ENCODE assay signal across 14 cellular contexts in the genomic region with DNA sequence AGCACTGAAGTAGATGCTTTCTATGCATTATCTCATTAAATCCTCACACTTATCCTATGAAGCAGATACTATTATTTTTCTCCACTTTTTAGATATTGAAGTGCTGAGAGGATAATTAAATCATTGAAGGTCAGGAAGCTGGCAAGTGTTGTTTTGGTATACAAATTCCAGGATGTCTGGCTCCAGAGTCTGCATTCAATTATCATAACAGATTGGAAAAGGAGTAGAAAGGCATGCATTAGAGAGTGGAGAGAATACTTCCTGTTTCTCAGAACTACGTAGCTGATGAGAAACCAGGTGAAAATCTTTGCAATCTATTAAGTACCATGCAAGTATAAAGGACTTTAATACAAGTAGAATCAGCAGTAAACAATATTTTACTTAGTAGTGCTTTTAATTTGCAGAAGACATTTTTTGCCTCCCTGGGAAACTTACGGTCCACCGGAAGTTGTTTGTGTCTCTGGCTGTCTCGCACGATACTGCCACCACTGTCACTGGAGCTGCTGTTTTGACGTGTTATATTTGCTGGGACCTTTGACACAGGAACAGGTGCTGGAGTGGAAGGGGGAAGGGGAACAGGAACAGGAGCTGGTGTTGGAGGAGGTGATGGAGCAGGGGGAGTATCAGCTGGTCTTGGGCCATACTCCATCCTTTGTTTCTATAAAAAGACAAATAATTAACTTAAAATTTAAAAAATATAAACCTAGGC.
DNase-seq lines count a peak whose midpoint lies in the region; ATAC-seq, FAIRE-seq and TF ChIP-seq lines count a peak whose summit lies in the region.
"Had no signal": no experiment of that assay in that cellular context is flagged by ENCODE, and none has a peak within 500 bp of the region (broad histone marks: within the 10 kb centered on the region; RNA-seq: fewer than 3 reads in every experiment).

No MANE protein-coding gene starts in this region.

- H3K36me3 Mint-ChIP-seq in activated naive CD8-positive, alpha-beta T cell treated with anti-CD3 and anti-CD28 coated beads, Interleukin-2, amount 50 U/mL, for 24 hours (ENCODE audit: low read depth): no peaks in the 10 kb centered on the region
- H3K36me3 Mint-ChIP-seq: activated naive CD4-positive, alpha-beta T cell treated with anti-CD3 and anti-CD28 coated beads, Interleukin-2, amount 10 ng/mL, durations not matched to agents 7 days and 5 days had no signal

- H2AFZ ChIP-seq in GM23248 (no peak overlapping the region), OCI-LY3 (ENCODE audit: low read depth, low read length) (peak overlapping the region; percentile 98)
- H2AFZ ChIP-seq: neural progenitor cell had no signal

- H3K27ac ChIP-seq in GM23248 (peak overlapping the region; percentile 99), OCI-LY3 (ENCODE audit: low read length) (no peak overlapping the region), small intestine (ENCODE audit: low read depth in 1 of 2, low read length in 1 of 2) (peak overlapping the region in 1 of 2 donors; percentile 4), ovary (no peak overlapping the region)
- H3K27ac ChIP-seq: C4-2B, neural progenitor cell had no signal

- H3K9ac ChIP-seq in GM23248 (0 out of 2 replicates have a peak overlapping the region, but pooled peaks have one; percentile 79), OCI-LY3 (ENCODE audit: low read length) (peak overlapping the region; percentile 40)
- H3K9ac ChIP-seq: neural progenitor cell had no signal

- 85 to 87% methylated on average over 6 of the region's 6 CpGs for WGBS in GM23248 (ENCODE audit: low coverage in 1 of 2, low lambda C conversion rate in 2 of 2, missing lambda C conversion rate in 2 of 2), 2 experiments
- 58 to 66% (median 59%) methylated on average over 6 of the region's 6 CpGs for WGBS in small intestine, 3 donors
- 67 to 83% (median 68%) methylated on average over 6 of the region's 6 CpGs for WGBS in ovary, 3 donors

- intact Hi-C loops in ovary (cut with DNase I): loop anchor here in 1 of 4 donors (10.0 kb wide), 1 partner anchor 154 kb away; a partner anchor contains a TSS

- H3K9me3 Mint-ChIP-seq in activated naive CD8-positive, alpha-beta T cell treated with anti-CD3 and anti-CD28 coated beads, Interleukin-2, amount 50 U/mL, for 24 hours: no peaks in the 10 kb centered on the region
- H3K9me3 Mint-ChIP-seq: activated naive CD4-positive, alpha-beta T cell treated with anti-CD3 and anti-CD28 coated beads, Interleukin-2, amount 10 ng/mL, durations not matched to agents 7 days and 5 days; neural progenitor cell had no signal

- H3K4me1 Mint-ChIP-seq in activated naive CD8-positive, alpha-beta T cell treated with anti-CD3 and anti-CD28 coated beads, Interleukin-2, amount 50 U/mL, for 24 hours: no peaks in the 10 kb centered on the region
- H3K4me1 Mint-ChIP-seq: activated naive CD4-positive, alpha-beta T cell treated with anti-CD3 and anti-CD28 coated beads, Interleukin-2, amount 10 ng/mL, durations not matched to agents 7 days and 5 days had no signal

- H3K27me3 Mint-ChIP-seq in activated naive CD8-positive, alpha-beta T cell treated with anti-CD3 and anti-CD28 coated beads, Interleukin-2, amount 50 U/mL, for 24 hours: no peaks in the 10 kb centered on the region
- H3K27me3 Mint-ChIP-seq: activated naive CD4-positive, alpha-beta T cell treated with anti-CD3 and anti-CD28 coated beads, Interleukin-2, amount 10 ng/mL, durations not matched to agents 7 days and 5 days had no signal

- H3K36me3 ChIP-seq in GM23248 (ENCODE audit: low read depth) (peaks cover 11% of the 10 kb centered on the region; the same call in 1 of the 2 replicates), OCI-LY3 (replicated peaks; ENCODE audit: low read depth, low read length) (no peaks in the 10 kb centered on the region), small intestine (ENCODE audit: control insufficient read depth in 2 of 2, insufficient read depth in 2 of 2, low read length in 2 of 2) (peaks cover 0 to 9% of the 10 kb centered on the region in 2 donors), ovary (no peaks in the 10 kb centered on the region)
- H3K36me3 ChIP-seq: neural progenitor cell had no signal

- no peak for DNase-seq in GM23248
- peak; percentile 43 for DNase-seq in fibroblast of villous mesenchyme (ENCODE audit: low read depth)
- peak; percentile 33 for DNase-seq in small intestine
- no peak for DNase-seq in activated naive CD8-positive, alpha-beta T cell treated with anti-CD3 and anti-CD28 coated beads, Interleukin-2, amount 50 U/mL, for 24 hours
- no peak for DNase-seq in activated effector memory CD4-positive, alpha-beta T cell treated with anti-CD3 and anti-CD28 coated beads, Interleukin-2, amount 50 U/mL, for 16 hours
- no peak for DNase-seq in ovary
- DNase-seq: activated CD8-positive, alpha-beta memory T cell treated with anti-CD3 and anti-CD28 coated beads for 24 hours; activated naive CD4-positive, alpha-beta T cell treated with anti-CD3 and anti-CD28 coated beads, Interleukin-2, amount 10 ng/mL, durations not matched to agents 7 days and 5 days; RPMI8226 had no signal

- no peaks in the 10 kb centered on the region for H3K27me3 ChIP-seq in GM23248 (replicated peaks; ENCODE audit: insufficient read depth)
- no peaks in the 10 kb centered on the region for H3K27me3 ChIP-seq in OCI-LY3 (ENCODE audit: low read depth, low read length)
- H3K27me3 ChIP-seq in small intestine (ENCODE audit: control insufficient read depth in 2 of 2, insufficient read depth in 2 of 2, low read length in 2 of 2): no peaks in the 10 kb centered on the region
- H3K27me3 ChIP-seq in ovary: no peaks in the 10 kb centered on the region
- H3K27me3 ChIP-seq: neural progenitor cell had no signal

- peaks cover 84% of the 10 kb centered on the region for H3F3A ChIP-seq in GM23248 (ENCODE audit: insufficient read depth)

- no peak for TF ChIP-seq EP300 in ovary (IDR thresholded peaks at IDR 0.05)

- H3K4me1 ChIP-seq in GM23248 (ENCODE audit: insufficient read depth) (peaks cover 89% of the 10 kb centered on the region), OCI-LY3 (ENCODE audit: low read length) (peaks cover 17% of the 10 kb centered on the region), small intestine (ENCODE audit: control insufficient read depth in 2 of 2, insufficient read depth in 1 of 2, low read depth in 1 of 2, low read length in 1 of 2) (no peaks in the 10 kb centered on the region), ovary (ENCODE audit: insufficient read depth) (peaks cover 9% of the 10 kb centered on the region)

- no peak for ATAC-seq in activated naive CD8-positive, alpha-beta T cell treated with anti-CD3 and anti-CD28 coated beads, Interleukin-2, amount 50 U/mL, for 24 hours
- ATAC-seq in GM19463 (IDR thresholded peaks at IDR 0.05; ENCODE audit: unreplicated experiment): no peak

- H3K4me3 ChIP-seq in GM23248 (no peak overlapping the region), OCI-LY3 (ENCODE audit: low read length) (peak overlapping the region; percentile 75), fibroblast of villous mesenchyme (ENCODE audit: low read depth, low read length) (no peak overlapping the region), small intestine (ENCODE audit: low read depth in 1 of 2, low read length in 2 of 2) (no peak overlapping the region), ovary (no peak overlapping the region)
- H3K4me3 ChIP-seq: neural progenitor cell had no signal

- H3K4me3 Mint-ChIP-seq in activated naive CD8-positive, alpha-beta T cell treated with anti-CD3 and anti-CD28 coated beads, Interleukin-2, amount 50 U/mL, for 24 hours: no peak overlapping the region
- H3K4me3 Mint-ChIP-seq: activated naive CD4-positive, alpha-beta T cell treated with anti-CD3 and anti-CD28 coated beads, Interleukin-2, amount 10 ng/mL, durations not matched to agents 7 days and 5 days; neural progenitor cell had no signal

- peaks cover 44% of the 10 kb centered on the region for H3K79me2 ChIP-seq in GM23248 (ENCODE audit: insufficient read depth)
- no peaks in the 10 kb centered on the region for H3K79me2 ChIP-seq in OCI-LY3 (ENCODE audit: low read length)

- H3K9me3 ChIP-seq in GM23248 (ENCODE audit: low read depth) (no peaks in the 10 kb centered on the region), OCI-LY3 (ENCODE audit: insufficient read depth, low read length) (no peaks in the 10 kb centered on the region), small intestine (ENCODE audit: control insufficient read depth, low read depth) (no peaks in the 10 kb centered on the region), ovary (no peaks in the 10 kb centered on the region)

- no peaks in the 10 kb centered on the region for H4K20me1 ChIP-seq in GM23248 (ENCODE audit: insufficient read depth)
- no peaks in the 10 kb centered on the region for H4K20me1 ChIP-seq in OCI-LY3 (ENCODE audit: insufficient read depth, low read length)

- no peak for TF ChIP-seq POLR2A in ovary (IDR thresholded peaks at IDR 0.05)

- TF ChIP-seq CTCF in OCI-LY3 (IDR thresholded peaks at IDR 0.05; ENCODE audit: low read depth, low read length) (no peak), fibroblast of villous mesenchyme (IDR thresholded peaks at IDR 0.05; ENCODE audit: insufficient read depth, low read depth, low read length) (no peak), ovary (IDR thresholded peaks at IDR 0.05) (no peak)

- in situ Hi-C loops in GM23248 (cut with MboI): no loop called here

- no peak for FAIRE-seq in small intestine (lab: Jason Lieb, UNC)
- FAIRE-seq: G401.6 had no signal

- H3K9me2 ChIP-seq in GM23248 (ENCODE audit: insufficient read depth): no peaks in the 10 kb centered on the region

- no peak overlapping the region for H3K27ac Mint-ChIP-seq in activated naive CD8-positive, alpha-beta T cell treated with anti-CD3 and anti-CD28 coated beads, Interleukin-2, amount 50 U/mL, for 24 hours
- H3K27ac Mint-ChIP-seq: activated naive CD4-positive, alpha-beta T cell treated with anti-CD3 and anti-CD28 coated beads, Interleukin-2, amount 10 ng/mL, durations not matched to agents 7 days and 5 days had no signal

- peak overlapping the region; percentile 89 for H3K4me2 ChIP-seq in GM23248 (ENCODE audit: unreplicated experiment)
- peak overlapping the region; percentile 72 for H3K4me2 ChIP-seq in OCI-LY3 (ENCODE audit: low read length)
- H3K4me2 ChIP-seq: neural progenitor cell had no signal

Comparison
In these comparisons a context has a peak if more than half of its experiments do, and no peak if none do; other contexts are left out.
1. DNase-seq: peak in fibroblast of villous mesenchyme (single experiment) and small intestine (single experiment); none in GM23248 (single experiment), activated naive CD8-positive, alpha-beta T cell treated with anti-CD3 and anti-CD28 coated beads, Interleukin-2, amount 50 U/mL, for 24 hours (single experiment), activated effector memory CD4-positive, alpha-beta T cell treated with anti-CD3 and anti-CD28 coated beads, Interleukin-2, amount 50 U/mL, for 16 hours (single experiment) and ovary (0 of 5).